17 cellular contexts compared by ENCODE assay signal in genomic region chr1:162571696-162572095, GRCh38. TPM values are rescaled to one million over a fixed set of nuclear protein-coding genes. Genes with fewer than 3 reads are reported as not detected.
DNase-seq lines count a peak whose midpoint lies in the region; ATAC-seq and FAIRE-seq lines count a peak whose summit lies in the region.
"Had no signal": no experiment of that assay in that cellular context is flagged by ENCODE, and none has a peak within 500 bp of the region (broad histone marks: within the 10 kb centered on the region; RNA-seq: fewer than 3 reads in every experiment).

No MANE protein-coding gene starts in this region.

- FAIRE-seq in GM19239 (lab: Jason Lieb, UNC) = peak; percentile 71
- FAIRE-seq: GM12892 had no signal

- no peak for ATAC-seq in HG03108 (IDR thresholded peaks at IDR 0.05; ENCODE audit: unreplicated experiment)
- ATAC-seq in GM21619 (IDR thresholded peaks at IDR 0.05; ENCODE audit: unreplicated experiment) = no peak
- no peak for ATAC-seq in HG02973 (IDR thresholded peaks at IDR 0.05; ENCODE audit: unreplicated experiment)

- DNase-seq in GM19239 (ENCODE audit: insufficient read length, low spot score) (no peak), NCI-H1436 (lab: John Stamatoyannopoulos, UW) (peak; percentile 26), NCI-H748 (lab: John Stamatoyannopoulos, UW; ENCODE audit: unreplicated experiment) (peak; percentile 85), fibroblast of peridontal ligament (ENCODE audit: extremely low read depth) (peak; percentile 23), H4 (ENCODE audit: low spot score) (no peak)
- DNase-seq: activated CD4-positive, alpha-beta T cell treated with anti-CD3 and anti-CD28 coated beads for 1 hour; activated effector memory CD4-positive, alpha-beta T cell treated with Interleukin-2 at 50 U/mL for 16 hours; Calu3; endodermal cell; KG1; NCI-H1930; SIG-M5; stimulated activated CD4-positive, alpha-beta T cell treated with anti-CD3 and anti-CD28 coated beads, Interleukin-12 subunit alpha, Interleukin-12 subunit beta, amount 100 ng/mL, for 4 hours had no signal

RNA-seq across cellular contexts. Expression of gene UAP1, which starts 10.2 kb away (rescaled TPM):
- total RNA-seq in H4 (2014; rRNA removed; shearing (Covaris generic)) = 40.8 and 49.6 TPM in 2 replicates

Comparison
In these comparisons a context has a peak if more than half of its experiments do, and no peak if none do; other contexts are left out.
1. DNase-seq: peak in NCI-H1436 (single experiment), NCI-H748 (single experiment) and fibroblast of peridontal ligament (single experiment); none in GM19239 (single experiment) and H4 (single experiment).